9 cellular contexts compared by ENCODE assay signal in genomic region chr20:44683263-44684046, GRCh38. TPM values are rescaled to one million over a fixed set of nuclear protein-coding genes. Genes with fewer than 3 reads are reported as not detected.
A peak's percentile ranks its signal among the peaks of the same experiment; 100 is the strongest.
DNase-seq lines count a peak whose midpoint lies in the region; ATAC-seq, FAIRE-seq and TF ChIP-seq lines count a peak whose summit lies in the region.
"Had no signal": no experiment of that assay in that cellular context is flagged by ENCODE, and none has a peak within 500 bp of the region (broad histone marks: within the 10 kb centered on the region; RNA-seq: fewer than 3 reads in every experiment).

No MANE protein-coding gene starts in this region.

- H2BK120ac ChIP-seq in H1 (replicated peaks; ENCODE audit: low read depth, low read length), result no peak overlapping the region

- H4K5ac ChIP-seq in H1 (ENCODE audit: insufficient read length, low read depth, low read length), result no peak overlapping the region

- TF ChIP-seq POLR2A in H1 (IDR thresholded peaks at IDR 0.05; ENCODE audit: control extremely low read depth in 1 of 2, low read depth in 2 of 2, low read length in 2 of 2) (no peak), uterus (IDR thresholded peaks at IDR 0.05) (no peak)

- H3F3A ChIP-seq in neural cell (ENCODE audit: insufficient read depth, low read length, poor library complexity, severe bottlenecking), result no peaks in the 10 kb centered on the region

- POLR2A ChIA-PET in H1 (lab: Charles Lee; ENCODE audit: partially characterized antibody), result interaction anchor here (0.6 to 3.5 kb wide), 9 partner anchors 13 to 284 kb away, joined by 3 to 12 read pairs (median 3); partner anchors contain the start of gene PABPC1L

- CTCF ChIA-PET in H1 (lab: Charles Lee; ENCODE audit: partially characterized antibody), result interaction anchor here (0.6 to 9.0 kb wide), 47 partner anchors 9 to 295 kb away, joined by 3 to 146 read pairs (median 5); partner anchors contain the start of genes ADA, CCN5 and KCNK15

- H2AK5ac ChIP-seq in H1 (ENCODE audit: low read depth, low read length), result no peak overlapping the region

- no peak overlapping the region for H3K23ac ChIP-seq in H1 (ENCODE audit: insufficient read length)

- no peak overlapping the region for H3K14ac ChIP-seq in H1 (ENCODE audit: insufficient read length)

- H3K4me3 Mint-ChIP-seq in activated CD4-positive, alpha-beta T cell treated with anti-CD3 and anti-CD28 coated beads, Interleukin-2, amount 10 ng/mL, durations not matched to agents 24 days and 14 days, result no peak overlapping the region

- H2BK20ac ChIP-seq in H1 (ENCODE audit: low read length), result peak overlapping the region; percentile 62

- peaks cover 2% of the 10 kb centered on the region for H3K27me3 Mint-ChIP-seq in activated CD4-positive, alpha-beta T cell treated with anti-CD3 and anti-CD28 coated beads, Interleukin-2, amount 10 ng/mL, durations not matched to agents 24 days and 14 days

- no peak overlapping the region for H3K9ac ChIP-seq in H1 (replicated peaks in 1 of 4; ENCODE audit: extremely low read depth in 1 of 4, low read depth in 3 of 4, low read length in 3 of 4)
- H3K9ac ChIP-seq in neural cell (ENCODE audit: low read length), result no peak overlapping the region

- H3K4me2 ChIP-seq in H1 (ENCODE audit: insufficient read depth in 1 of 2, low read depth in 2 of 2, low read length in 2 of 2) (no peak overlapping the region), neural cell (ENCODE audit: low read length) (no peak overlapping the region)

- no peaks in the 10 kb centered on the region for H3K36me3 ChIP-seq in H1 (ENCODE audit: control insufficient read depth in 2 of 4, insufficient read depth in 4 of 4, low read length in 3 of 4)
- H3K36me3 ChIP-seq in neural cell (ENCODE audit: insufficient read depth, low read length), result no peaks in the 10 kb centered on the region
- H3K36me3 ChIP-seq in uterus, result no peaks in the 10 kb centered on the region

- H4K8ac ChIP-seq in H1 (ENCODE audit: extremely low read depth, insufficient read depth, low read length), result 0 out of 2 replicates have a peak overlapping the region, but pooled peaks have one; percentile 22

- H3K23me2 ChIP-seq in H1 (ENCODE audit: low read depth, low read length), result no peaks in the 10 kb centered on the region

- no peak overlapping the region for H3K18ac ChIP-seq in H1 (ENCODE audit: extremely low read depth, low read length)

- no peak overlapping the region for H3K27ac Mint-ChIP-seq in activated CD4-positive, alpha-beta T cell treated with anti-CD3 and anti-CD28 coated beads, Interleukin-2, amount 10 ng/mL, durations not matched to agents 24 days and 14 days

- H3K4ac ChIP-seq in H1 (replicated peaks; ENCODE audit: insufficient read length, low read depth, low read length), result no peak overlapping the region

- H3K27me3 ChIP-seq in H1 (replicated peaks in 1 of 4; ENCODE audit: control insufficient read depth in 3 of 4, extremely low read depth in 1 of 4, insufficient read depth in 3 of 4, low read length in 3 of 4) (peaks cover 0 to 2% (median 0%) of the 10 kb centered on the region in 4 experiments; a peak in 2 of 7 replicates), neural cell (ENCODE audit: insufficient read depth, low read depth, low read length) (no peaks in the 10 kb centered on the region), uterus (no peaks in the 10 kb centered on the region)

- H2BK15ac ChIP-seq in H1 (ENCODE audit: low read length), result peak overlapping the region; percentile 98; the same call in 1 of the 2 replicates

- H3K4me1 ChIP-seq in H1 (replicated peaks in 1 of 4; ENCODE audit: control insufficient read depth in 3 of 4, insufficient read depth in 4 of 4, low read length in 3 of 4) (peaks cover 0 to 2% (median 0%) of the 10 kb centered on the region in 4 experiments; a peak in 1 of 7 replicates), uterus (no peaks in the 10 kb centered on the region)

- no peak overlapping the region for H3K56ac ChIP-seq in H1 (replicated peaks; ENCODE audit: insufficient read length, low read depth, low read length)

- intact Hi-C loops in activated CD4-positive, alpha-beta T cell treated with anti-CD3 and anti-CD28 coated beads, Interleukin-2, amount 10 ng/mL, durations not matched to agents 24 days and 14 days (cut with micrococcal nuclease), result loop anchor here (10.0 kb wide), 1 partner anchor 299 kb away; no protein-coding TSS in a partner anchor
- intact Hi-C loops in uterus (cut with DNase I; ENCODE audit: low total_unique reads), result loop anchor here (5.0 kb wide), 1 partner anchor 184 kb away; no protein-coding TSS in a partner anchor

- H3K79me2 ChIP-seq in H1 (ENCODE audit: control insufficient read depth in 1 of 2, insufficient read depth in 2 of 2, low read length in 2 of 2), result no peaks in the 10 kb centered on the region
- H3K79me2 ChIP-seq in neural cell (replicated peaks; ENCODE audit: insufficient read depth, low read length), result no peaks in the 10 kb centered on the region

- peak; percentile 69 for ATAC-seq in GM21423 (IDR thresholded peaks at IDR 0.05; ENCODE audit: unreplicated experiment)

- TF ChIP-seq RAD21 in H1 (IDR thresholded peaks at IDR 0.05 in 1 of 2, conservative IDR thresholded peaks at IDR 0.05 in 1 of 2; ENCODE audit: low read depth in 2 of 2, low read length in 2 of 2) (peak; percentile 75 to 83), neural cell (conservative IDR thresholded peaks at IDR 0.05) (peak; percentile 65)

- H2AFZ ChIP-seq in H1 (ENCODE audit: low read length), result peak overlapping the region; percentile 82
- H2AFZ ChIP-seq in neural cell (ENCODE audit: low read depth, low read length), result no peak overlapping the region

- H3K9me3 Mint-ChIP-seq in activated CD4-positive, alpha-beta T cell treated with anti-CD3 and anti-CD28 coated beads, Interleukin-2, amount 10 ng/mL, durations not matched to agents 24 days and 14 days, result no peaks in the 10 kb centered on the region

- peak; percentile 58 for FAIRE-seq in H1 (lab: Jason Lieb, UNC)

- H3K79me1 ChIP-seq in H1 (ENCODE audit: low read depth, low read length), result no peaks in the 10 kb centered on the region

- peak overlapping the region; percentile 94; the same call in 1 of the 2 replicates for H2BK12ac ChIP-seq in H1 (ENCODE audit: low read depth, low read length)

- peak; percentile 13 for DNase-seq in CD1c-positive myeloid dendritic cell (ENCODE audit: extremely low spot score)
- DNase-seq in NCI-H2171 treated with DMSO at 0.1 percent for 48 hours (lab: John Stamatoyannopoulos, UW), result peak; percentile 81
- peak; percentile 85 for DNase-seq in activated CD4-positive, alpha-beta T cell treated with anti-CD3 and anti-CD28 coated beads, Interleukin-2, amount 10 ng/mL, durations not matched to agents 24 days and 14 days
- DNase-seq in H1 (ENCODE audit: low read depth in 1 of 2, low spot score in 2 of 2), result peak; percentile 70 to 83
- DNase-seq in uterus, result no peak
- no peak for DNase-seq in stimulated activated naive CD4-positive, alpha-beta T cell treated with Interleukin-2 at 50 U/mL for 16 hours (lab: John Stamatoyannopoulos, UW)

- H3K9me3 ChIP-seq in H1 (ENCODE audit: insufficient read depth in 2 of 2, low read depth in 1 of 2, low read length in 1 of 2), result no peaks in the 10 kb centered on the region
- no peaks in the 10 kb centered on the region for H3K9me3 ChIP-seq in neural cell (ENCODE audit: low read length)
- no peaks in the 10 kb centered on the region for H3K9me3 ChIP-seq in uterus

- H3K4me3 ChIP-seq in H1 (ENCODE audit: extremely low read depth in 1 of 4, insufficient read depth in 2 of 4, low read depth in 3 of 4, low read length in 4 of 4) (no peak overlapping the region), neural cell (ENCODE audit: low read length) (no peak overlapping the region), uterus (no peak overlapping the region)

- H3K9me2 ChIP-seq in neural cell (ENCODE audit: insufficient read depth, low read length), result no peaks in the 10 kb centered on the region

- H4K20me1 ChIP-seq in H1 (replicated peaks in 1 of 2; ENCODE audit: control insufficient read depth in 1 of 2, insufficient read depth in 2 of 2, low read length in 2 of 2), result no peaks in the 10 kb centered on the region
- no peaks in the 10 kb centered on the region for H4K20me1 ChIP-seq in neural cell (ENCODE audit: insufficient read depth)

- H3K36me3 Mint-ChIP-seq in activated CD4-positive, alpha-beta T cell treated with anti-CD3 and anti-CD28 coated beads, Interleukin-2, amount 10 ng/mL, durations not matched to agents 24 days and 14 days (ENCODE audit: low read depth), result no peaks in the 10 kb centered on the region

- TF ChIP-seq EP300 in H1 (IDR thresholded peaks at IDR 0.05; ENCODE audit: borderline replicate concordance in 1 of 2, low read depth in 2 of 2, low read length in 2 of 2) (no peak), neural cell (conservative IDR thresholded peaks at IDR 0.05; ENCODE audit: poor library complexity, severe bottlenecking) (no peak)

- no peak overlapping the region for H3K27ac ChIP-seq in H1 (ENCODE audit: low read depth, low read length)
- no peak overlapping the region for H3K27ac ChIP-seq in neural cell (ENCODE audit: low read length)
- H3K27ac ChIP-seq in uterus, result no peak overlapping the region

- H4K91ac ChIP-seq in H1 (replicated peaks; ENCODE audit: insufficient read length, low read length), result no peak overlapping the region

- TF ChIP-seq CTCF in H1 (IDR thresholded peaks at IDR 0.05; ENCODE audit: control extremely low read depth in 1 of 3, insufficient read depth in 1 of 3, low read depth in 1 of 3, low read length in 3 of 3), result peak; percentile 61 to 86 (median 81)
- TF ChIP-seq CTCF in neural cell (IDR thresholded peaks at IDR 0.05; ENCODE audit: poor library complexity, severe bottlenecking), result peak; percentile 80
- peak in 3 of 4 experiments; percentile 23 to 33 (median 32) for TF ChIP-seq CTCF in uterus (IDR thresholded peaks at IDR 0.05)

- no peak overlapping the region for H2BK5ac ChIP-seq in H1 (ENCODE audit: low read depth, low read length)

- 53% methylated on average over 10 of the region's 10 CpGs; no CpG with 5 or more reads in 1 of the 2 experiments for WGBS in H1 (ENCODE audit: extremely low coverage in 1 of 2, insufficient coverage in 1 of 2, insufficient read length in 1 of 2, insufficient replicate concordance in 2 of 2, low coverage in 1 of 2, low lambda C conversion rate in 2 of 2, missing lambda C conversion rate in 1 of 2), 2 experiments

- H3K4me1 Mint-ChIP-seq in activated CD4-positive, alpha-beta T cell treated with anti-CD3 and anti-CD28 coated beads, Interleukin-2, amount 10 ng/mL, durations not matched to agents 24 days and 14 days, result peaks cover 7% of the 10 kb centered on the region

RNA-seq across cellular contexts. Expression of gene CCN5, which starts 31.7 kb away (rescaled TPM):
- not detected in 2 replicates for total RNA-seq in activated CD4-positive, alpha-beta T cell treated with anti-CD3 and anti-CD28 coated beads, Interleukin-2, amount 10 ng/mL, durations not matched to agents 24 days and 14 days
- total RNA-seq in H1 (2021; fragmentation: NEBNext Ultra II Directional; extraction: Animal tissue kit (Norgen Biotek cat#: 25700)), result not detected in 2 replicates
- not detected in 2 replicates for polyA plus RNA-seq in H1 (2011; rRNA removed)
- polyA plus RNA-seq in H1 (2011; cell fraction: cytosol; rRNA removed), result not detected
- not detected for polyA plus RNA-seq in H1 (2011; cell fraction: nucleus; rRNA removed)
- polyA plus RNA-seq in H1 (2012, experiment 1 of 2), result 0.07 TPM in 1 of 4 replicates, not detected in the others
- polyA plus RNA-seq in H1 (2012, experiment 2 of 2), result 0.10 TPM
- polyA plus RNA-seq in H1 (2013, experiment 1 of 2), result not detected
- polyA plus RNA-seq in H1 (2013, experiment 2 of 2), result not detected
- polyA minus RNA-seq in H1 (2011; rRNA and poly(A)+ RNA removed), result not detected in 2 replicates
- polyA minus RNA-seq in H1 (2011; cell fraction: cytosol; rRNA and poly(A)+ RNA removed), result 6.5 TPM
- polyA minus RNA-seq in H1 (2011; cell fraction: nucleus; rRNA and poly(A)+ RNA removed), result 2.2 TPM
- not detected in 2 replicates for polyA plus RNA-seq in neural cell
- not detected in 2 replicates for polyA minus RNA-seq in neural cell
- total RNA-seq in uterus, result 10 to 100 TPM in 3 of 4 donors, not detected in 1; 19.4 to 47.9 (median 29.7) TPM
- total RNA-seq: mononuclear cell had no signal

RNA-seq across cellular contexts. Expression of gene ADA, which starts 32.0 kb away (rescaled TPM):
- total RNA-seq in activated CD4-positive, alpha-beta T cell treated with anti-CD3 and anti-CD28 coated beads, Interleukin-2, amount 10 ng/mL, durations not matched to agents 24 days and 14 days, result 43.7 and 44.5 TPM in 2 replicates
- 19.5 and 19.9 TPM in 2 replicates for total RNA-seq in H1 (2021; fragmentation: NEBNext Ultra II Directional; extraction: Animal tissue kit (Norgen Biotek cat#: 25700))
- polyA plus RNA-seq in H1 (2011; rRNA removed), result 32.8 and 33.9 TPM in 2 replicates
- polyA plus RNA-seq in H1 (2011; cell fraction: cytosol; rRNA removed), result 39.6 TPM
- 34.6 TPM for polyA plus RNA-seq in H1 (2011; cell fraction: nucleus; rRNA removed)
- polyA plus RNA-seq in H1 (2012, experiment 1 of 2), result 17.2 to 32.7 TPM (median 27.5 TPM) in 4 replicates
- 29.3 TPM for polyA plus RNA-seq in H1 (2012, experiment 2 of 2)
- polyA plus RNA-seq in H1 (2013, experiment 1 of 2), result 16.4 TPM
- 15.0 TPM for polyA plus RNA-seq in H1 (2013, experiment 2 of 2)
- polyA minus RNA-seq in H1 (2011; rRNA and poly(A)+ RNA removed), result 18.1 and 23.1 TPM in 2 replicates
- polyA minus RNA-seq in H1 (2011; cell fraction: cytosol; rRNA and poly(A)+ RNA removed), result 12.4 TPM
- 11.7 TPM for polyA minus RNA-seq in H1 (2011; cell fraction: nucleus; rRNA and poly(A)+ RNA removed)
- 0.52 and 0.56 TPM in 2 replicates for polyA plus RNA-seq in neural cell
- polyA minus RNA-seq in neural cell, result 0.81 TPM in 1 of 2 replicates, not detected in the other
- 10 to 100 TPM in 1 of 4 donors, 1 to 10 TPM in 2, under 1 TPM in 1; 0.59 to 11.0 (median 4.8) TPM for total RNA-seq in uterus

Comparison
In these comparisons a context has a peak if more than half of its experiments do, and no peak if none do; other contexts are left out.
1. DNase-seq: peak in CD1c-positive myeloid dendritic cell (single experiment), NCI-H2171 treated with DMSO at 0.1 percent for 48 hours (single experiment), activated CD4-positive, alpha-beta T cell treated with anti-CD3 and anti-CD28 coated beads, Interleukin-2, amount 10 ng/mL, durations not matched to agents 24 days and 14 days (single experiment) and H1 (2 of 2); none in uterus (0 of 2) and stimulated activated naive CD4-positive, alpha-beta T cell treated with Interleukin-2 at 50 U/mL for 16 hours (single experiment).
2. Peak in every context shown above with its lines, with median percentiles within 50 percentile points of each other: CTCF ChIP-seq.